In the genomic region with DNA sequence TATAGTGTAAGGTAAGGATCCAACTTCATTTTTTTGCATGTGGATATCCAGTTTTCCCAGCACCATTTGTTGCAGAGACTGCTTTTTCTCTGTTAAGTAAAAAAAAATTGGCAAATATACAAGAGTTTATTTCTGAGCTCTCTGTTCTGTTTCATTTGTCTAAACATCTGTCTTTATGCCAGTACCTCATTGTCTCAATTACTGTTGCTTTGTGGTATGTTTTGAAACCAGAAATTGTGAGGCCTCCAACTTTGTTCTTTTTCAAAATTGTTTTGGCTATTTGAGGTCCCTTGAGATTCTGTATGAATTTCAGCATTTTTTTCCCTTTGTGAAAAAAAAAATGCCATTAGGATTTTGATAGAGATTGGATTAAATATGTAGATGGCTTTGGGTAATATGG, we compare ENCODE assay signal across 38 cellular contexts.
"Had no signal": no experiment of that assay in that cellular context is flagged by ENCODE, and none has a peak within 500 bp of the region (broad histone marks: within the 10 kb centered on the region; RNA-seq: fewer than 3 reads in every experiment).

No MANE protein-coding gene starts in this region.

- ATAC-seq: activated T-cell treated with anti-CD3 and anti-CD28 coated beads, Interleukin-2, amount 50 U/mL, for 72 hours; activated T-helper 17 cell treated with anti-CD3 and anti-CD28 coated beads, Interleukin-2, amount 50 U/mL, for 72 hours; body of pancreas; Right ventricle myocardium inferior; SK-N-SH treated with all-trans-retinoic acid at 6 μM for 48 hours; T-cell; T-helper 17 cell had no signal

- H3K4me1 ChIP-seq: body of pancreas, breast epithelium had no signal

- H3K4me2 ChIP-seq: PC-9 had no signal

- H3K36me3 ChIP-seq: breast epithelium, WERI-Rb-1 had no signal

- FAIRE-seq: astrocyte, RCC 7860 had no signal

- DNase-seq: activated CD4-positive, alpha-beta memory T cell treated with anti-CD3 and anti-CD28 coated beads, Interleukin-2, amount 10 ng/mL, durations not matched to agents 7 days and 5 days; activated CD4-positive, alpha-beta T cell treated with anti-CD3 and anti-CD28 coated beads for 1 hour; activated CD4-positive, alpha-beta T cell treated with anti-CD3 and anti-CD28 coated beads for 48 hours; activated CD4-positive, CD25-positive, alpha-beta regulatory T cell; activated effector memory CD4-positive, alpha-beta T cell treated with anti-CD3 and anti-CD28 coated beads, Interleukin-2, amount 50 U/mL, for 16 hours; activated naive CD4-positive, alpha-beta T cell; activated naive CD8-positive, alpha-beta T cell treated with anti-CD3 and anti-CD28 coated beads, Interleukin-2, amount 10 ng/mL, durations not matched to agents 7 days and 5 days; activated T-cell treated with anti-CD3 and anti-CD28 coated beads, Interleukin-2, amount 50 U/mL, for 1 hour; activated T-cell treated with anti-CD3 and anti-CD28 coated beads, Interleukin-2, amount 50 U/mL, for 72 hours; amygdala; body of pancreas; caudate nucleus; cerebellar nuclear complex; Kasumi-1; KBM-7; MM.1S; MV-4-11; NCI-H1092 treated with DMSO at 0.1 percent for 48 hours; NCI-H1417; NCI-H146; NCI-H187; NCI-H2029 treated with DMSO at 0.1 percent for 48 hours; NCI-H2107; NCI-H226; NCI-H524 treated with DMSO at 0.1 percent for 48 hours; PC-9; SIG-M5; T-cell; T-helper 17 cell; T-helper 9 cell; WERI-Rb-1 had no signal

- H3K4me3 ChIP-seq: body of pancreas, breast epithelium, PC-9 had no signal

- H3K9me3 ChIP-seq: body of pancreas, breast epithelium had no signal

- H3K27me3 ChIP-seq: body of pancreas, breast epithelium had no signal

- H3K27ac ChIP-seq: body of pancreas, breast epithelium, PC-9, RWPE1, WERI-Rb-1 had no signal

- H2AFZ ChIP-seq: PC-9 had no signal
